In the genomic region with DNA sequence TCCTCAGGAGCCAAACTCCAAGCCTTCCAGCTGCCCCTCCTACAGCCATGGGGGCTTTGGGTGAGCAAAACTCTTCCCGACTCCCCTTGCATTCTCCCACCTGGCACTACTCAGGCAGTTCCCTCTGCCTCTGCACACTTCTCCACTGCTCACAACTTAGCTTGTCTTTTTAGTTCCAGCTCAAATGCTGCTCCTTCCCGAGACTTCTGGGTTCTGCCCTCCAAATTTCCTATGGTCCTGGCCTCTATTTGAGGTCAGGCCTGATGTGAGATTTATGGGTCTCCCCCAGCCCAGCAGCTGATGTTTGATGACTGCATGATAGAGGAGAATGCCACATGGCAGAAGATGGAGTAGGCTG, we compare ENCODE assay signal across 33 cellular contexts. TPM values are rescaled to one million over a fixed set of nuclear protein-coding genes. Genes with fewer than 3 reads are reported as not detected.
"Had no signal": no experiment of that assay in that cellular context is flagged by ENCODE, and none has a peak within 500 bp of the region (broad histone marks: within the 10 kb centered on the region; RNA-seq: fewer than 3 reads in every experiment).

No MANE protein-coding gene starts in this region.

- H3K36me3 Mint-ChIP-seq: activated CD4-positive, alpha-beta memory T cell treated with anti-CD3 and anti-CD28 coated beads for 36 hours; activated naive CD4-positive, alpha-beta T cell treated with anti-CD3 and anti-CD28 coated beads, Interleukin-2, amount 10 ng/mL, durations not matched to agents 7 days and 5 days; activated naive CD4-positive, alpha-beta T cell treated with anti-CD3 and anti-CD28 coated beads, Interleukin-2, amount 50 U/mL, for 72 hours; activated naive CD8-positive, alpha-beta T cell treated with anti-CD3 and anti-CD28 coated beads, Interleukin-2, amount 10 ng/mL, durations not matched to agents 7 days and 5 days; brain had no signal

- H3K27ac Mint-ChIP-seq: activated B cell treated with CpG ODN at 0.5 μM for 24 hours; activated CD4-positive, alpha-beta memory T cell treated with anti-CD3 and anti-CD28 coated beads for 36 hours; activated CD4-positive, alpha-beta T cell treated with anti-CD3 and anti-CD28 coated beads for 36 hours; activated CD4-positive, alpha-beta T cell treated with anti-CD3 and anti-CD28 coated beads, Interleukin-2, amount 10 ng/mL, durations not matched to agents 24 days and 14 days; activated CD8-positive, alpha-beta T cell treated with anti-CD3 and anti-CD28 coated beads, Interleukin-2, amount 10 ng/mL, durations not matched to agents 7 days and 5 days; activated naive CD4-positive, alpha-beta T cell treated with anti-CD3 and anti-CD28 coated beads, Interleukin-2, amount 10 ng/mL, durations not matched to agents 7 days and 5 days; activated naive CD4-positive, alpha-beta T cell treated with anti-CD3 and anti-CD28 coated beads, Interleukin-2, amount 50 U/mL, for 72 hours; activated naive CD8-positive, alpha-beta T cell treated with anti-CD3 and anti-CD28 coated beads, Interleukin-2, amount 10 ng/mL, durations not matched to agents 7 days and 5 days; activated T-helper 17 cell treated with anti-CD3 and anti-CD28 coated beads, Interleukin-2, amount 50 U/mL, for 72 hours; endodermal cell; T-helper 17 cell; T-helper 2 cell treated with Interferon-gamma antibody and Interleukin-4, amounts not matched to agents 5 μg/mL and 100 μg/mL, for 36 hours had no signal

- H3K4me3 Mint-ChIP-seq: activated B cell treated with CpG ODN at 0.5 μM for 24 hours; activated CD4-positive, alpha-beta memory T cell treated with anti-CD3 and anti-CD28 coated beads for 36 hours; activated CD4-positive, alpha-beta T cell treated with anti-CD3 and anti-CD28 coated beads for 36 hours; activated CD4-positive, alpha-beta T cell treated with anti-CD3 and anti-CD28 coated beads, Interleukin-2, amount 10 ng/mL, durations not matched to agents 24 days and 14 days; activated CD8-positive, alpha-beta T cell treated with anti-CD3 and anti-CD28 coated beads, Interleukin-2, amount 10 ng/mL, durations not matched to agents 7 days and 5 days; activated naive CD4-positive, alpha-beta T cell treated with anti-CD3 and anti-CD28 coated beads, Interleukin-2, amount 10 ng/mL, durations not matched to agents 7 days and 5 days; activated naive CD8-positive, alpha-beta T cell treated with anti-CD3 and anti-CD28 coated beads, Interleukin-2, amount 10 ng/mL, durations not matched to agents 7 days and 5 days; activated T-cell treated with anti-CD3 and anti-CD28 coated beads, Interleukin-2, amount 50 U/mL, for 4 hours; activated T-helper 17 cell treated with anti-CD3 and anti-CD28 coated beads, Interleukin-2, amount 50 U/mL, for 72 hours; brain; endodermal cell; T-helper 17 cell; T-helper 2 cell treated with Interferon-gamma antibody and Interleukin-4, amounts not matched to agents 5 μg/mL and 100 μg/mL, for 36 hours had no signal

- H3K4me1 Mint-ChIP-seq: activated B cell treated with CpG ODN at 0.5 μM for 24 hours; activated CD4-positive, alpha-beta T cell treated with anti-CD3 and anti-CD28 coated beads for 36 hours; activated naive CD4-positive, alpha-beta T cell treated with anti-CD3 and anti-CD28 coated beads, Interleukin-2, amount 10 ng/mL, durations not matched to agents 7 days and 5 days; activated naive CD8-positive, alpha-beta T cell treated with anti-CD3 and anti-CD28 coated beads, Interleukin-2, amount 10 ng/mL, durations not matched to agents 7 days and 5 days; activated T-helper 17 cell treated with anti-CD3 and anti-CD28 coated beads, Interleukin-2, amount 50 U/mL, for 72 hours had no signal

- H3K27ac ChIP-seq: ascending aorta, breast epithelium, cardiac muscle cell, colonic mucosa, foreskin keratinocyte, gastrocnemius medialis, heart left ventricle, WERI-Rb-1 had no signal

- H3K9me3 ChIP-seq: ascending aorta, breast epithelium, colonic mucosa, gastrocnemius medialis, heart left ventricle had no signal

- H3K27me3 Mint-ChIP-seq: activated naive CD8-positive, alpha-beta T cell treated with anti-CD3 and anti-CD28 coated beads, Interleukin-2, amount 10 ng/mL, durations not matched to agents 7 days and 5 days had no signal

- DNase-seq: activated B cell treated with CpG ODN at 0.5 μM for 24 hours; activated CD4-positive, alpha-beta memory T cell treated with anti-CD3 and anti-CD28 coated beads for 36 hours; activated CD4-positive, alpha-beta T cell treated with anti-CD3 and anti-CD28 coated beads for 36 hours; activated CD4-positive, alpha-beta T cell treated with anti-CD3 and anti-CD28 coated beads, Interleukin-2, amount 10 ng/mL, durations not matched to agents 24 days and 14 days; activated CD4-positive, CD25-positive, alpha-beta regulatory T cell treated with anti-CD3 and anti-CD28 coated beads, Interleukin-2, amount 50 U/mL, for 72 hours; activated CD8-positive, alpha-beta T cell treated with anti-CD3 and anti-CD28 coated beads, Interleukin-2, amount 10 ng/mL, durations not matched to agents 7 days and 5 days; activated gamma-delta T cell; activated naive CD4-positive, alpha-beta T cell; activated naive CD4-positive, alpha-beta T cell treated with anti-CD3 and anti-CD28 coated beads, Interleukin-2, amount 10 ng/mL, durations not matched to agents 7 days and 5 days; activated naive CD8-positive, alpha-beta T cell treated with anti-CD3 and anti-CD28 coated beads, Interleukin-2, amount 10 ng/mL, durations not matched to agents 7 days and 5 days; activated T-cell treated with anti-CD3 and anti-CD28 coated beads, Interleukin-2, amount 50 U/mL, for 4 hours; central memory CD4-positive, alpha-beta T cell; cerebellar nuclear complex; colonic mucosa; effector memory CD4-positive, alpha-beta T cell; foreskin keratinocyte; gastrocnemius medialis; glutamatergic neuron; heart left ventricle; T-helper 1 cell; T-helper 17 cell; T1000; WERI-Rb-1 had no signal

- H3K4me1 ChIP-seq: ascending aorta, breast epithelium, colonic mucosa, foreskin keratinocyte, gastrocnemius medialis, heart left ventricle had no signal

- H3K36me3 ChIP-seq: ascending aorta, breast epithelium, cardiac muscle cell, colonic mucosa, gastrocnemius medialis, heart left ventricle, WERI-Rb-1 had no signal

- H3K27me3 ChIP-seq: ascending aorta had no signal

- H3K4me3 ChIP-seq: ascending aorta, breast epithelium, cardiac muscle cell, colonic mucosa, gastrocnemius medialis, heart left ventricle had no signal

- H3K9me3 Mint-ChIP-seq: activated B cell treated with CpG ODN at 0.5 μM for 24 hours; activated CD4-positive, alpha-beta memory T cell treated with anti-CD3 and anti-CD28 coated beads for 36 hours; activated CD4-positive, alpha-beta T cell treated with anti-CD3 and anti-CD28 coated beads, Interleukin-2, amount 10 ng/mL, durations not matched to agents 24 days and 14 days; activated naive CD4-positive, alpha-beta T cell treated with anti-CD3 and anti-CD28 coated beads, Interleukin-2, amount 10 ng/mL, durations not matched to agents 7 days and 5 days; activated naive CD4-positive, alpha-beta T cell treated with anti-CD3 and anti-CD28 coated beads, Interleukin-2, amount 50 U/mL, for 72 hours; activated naive CD8-positive, alpha-beta T cell treated with anti-CD3 and anti-CD28 coated beads, Interleukin-2, amount 10 ng/mL, durations not matched to agents 7 days and 5 days; activated T-cell treated with anti-CD3 and anti-CD28 coated beads, Interleukin-2, amount 50 U/mL, for 4 hours; activated T-helper 17 cell treated with anti-CD3 and anti-CD28 coated beads, Interleukin-2, amount 50 U/mL, for 72 hours; brain; endodermal cell; T-helper 2 cell treated with Interferon-gamma antibody and Interleukin-4, amounts not matched to agents 5 μg/mL and 100 μg/mL, for 36 hours had no signal

RNA-seq across cellular contexts. Expression of a gene that starts 5.7 kb away (rescaled TPM):
- total RNA-seq: activated B cell treated with CpG ODN at 0.5 μM for 24 hours; activated CD4-positive, alpha-beta memory T cell treated with anti-CD3 and anti-CD28 coated beads for 36 hours; activated CD4-positive, alpha-beta T cell treated with anti-CD3 and anti-CD28 coated beads for 36 hours; activated CD4-positive, alpha-beta T cell treated with anti-CD3 and anti-CD28 coated beads, Interleukin-2, amount 10 ng/mL, durations not matched to agents 24 days and 14 days; activated CD8-positive, alpha-beta T cell treated with anti-CD3 and anti-CD28 coated beads, Interleukin-2, amount 10 ng/mL, durations not matched to agents 7 days and 5 days; activated naive CD4-positive, alpha-beta T cell treated with anti-CD3 and anti-CD28 coated beads, Interleukin-2, amount 50 U/mL, for 72 hours; activated naive CD8-positive, alpha-beta T cell treated with anti-CD3 and anti-CD28 coated beads, Interleukin-2, amount 10 ng/mL, durations not matched to agents 7 days and 5 days; activated T-cell treated with anti-CD3 and anti-CD28 coated beads, Interleukin-2, amount 50 U/mL, for 4 hours; activated T-helper 17 cell treated with anti-CD3 and anti-CD28 coated beads, Interleukin-2, amount 50 U/mL, for 72 hours; ascending aorta; dermis microvascular lymphatic vessel endothelial cell; epithelial cell of proximal tubule; foreskin keratinocyte; T-helper 17 cell had no signal
